1 cellular context compared by ENCODE assay signal in the genomic region with DNA sequence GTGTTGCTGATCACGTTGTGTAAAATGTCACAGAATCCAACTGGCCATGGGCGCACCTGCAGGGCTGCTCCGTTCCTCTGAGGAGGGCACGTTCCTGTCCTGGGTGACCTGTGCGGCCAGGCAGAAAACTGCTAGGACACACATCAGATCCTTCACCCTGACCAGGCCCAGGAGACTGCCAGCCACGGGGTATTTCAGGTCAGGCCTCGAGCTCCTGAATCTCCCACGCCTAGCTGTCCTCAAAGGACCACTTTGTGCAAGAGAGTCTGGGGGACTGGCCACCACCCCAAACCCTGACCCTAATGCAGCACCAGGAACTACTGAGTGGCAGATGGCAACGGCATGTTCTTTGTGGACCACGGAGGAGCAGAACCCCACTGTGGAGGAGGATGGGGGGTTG.
TF ChIP-seq lines count a peak whose summit lies in the region.

No MANE protein-coding gene starts in this region.

TF ChIP-seq in HepG2, 621 proteins besides CTCF, POLR2A, EP300 and RAD21:
- TF ChIP-seq SRF (IDR thresholded peaks at IDR 0.05; ENCODE audit: low read depth, low read length): no peak
- TF ChIP-seq RBFOX2 (IDR thresholded peaks at IDR 0.05; ENCODE audit: low read depth, low read length): 0 out of 2 replicates have a peak, but pooled peaks have one; percentile 6
- no peak for TF ChIP-seq ZNF382 (CRISPR knock-in tag; IDR thresholded peaks at IDR 0.05; ENCODE audit: borderline replicate concordance)
